20 cellular contexts compared by ENCODE assay signal in the genomic region with DNA sequence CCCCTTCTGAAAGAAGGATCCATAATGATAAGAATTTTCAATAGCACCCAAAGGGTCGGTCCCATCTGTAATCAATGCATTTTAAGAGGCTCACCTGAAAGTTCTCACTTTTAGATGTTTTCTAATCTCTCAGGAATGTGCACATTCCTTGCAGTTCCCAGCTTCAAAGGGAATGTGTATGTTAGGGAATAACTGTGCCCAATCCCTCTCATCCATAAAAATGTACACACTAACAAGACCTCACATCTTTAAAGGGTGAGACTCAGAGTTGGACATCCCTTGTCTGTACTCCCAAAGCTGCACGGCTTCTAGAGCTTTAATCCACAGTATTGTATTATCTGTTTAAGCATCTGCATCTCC. TPM values are rescaled to one million over a fixed set of nuclear protein-coding genes. Genes with fewer than 3 reads are reported as not detected.
DNase-seq lines count a peak whose midpoint lies in the region; ATAC-seq and TF ChIP-seq lines count a peak whose summit lies in the region.
"Had no signal": no experiment of that assay in that cellular context is flagged by ENCODE, and none has a peak within 500 bp of the region (broad histone marks: within the 10 kb centered on the region; RNA-seq: fewer than 3 reads in every experiment).

No MANE protein-coding gene starts in this region.

- H3K4me3 ChIP-seq in rectal smooth muscle tissue (ENCODE audit: low read length) (no peak overlapping the region), SJCRH30 (no peak overlapping the region)
- H3K4me3 ChIP-seq: adrenal gland, breast epithelium, skin epidermis had no signal

- H3K9ac ChIP-seq in rectal smooth muscle tissue (ENCODE audit: low read length): no peak overlapping the region

- H3K9me3 ChIP-seq in SJCRH30 (replicated peaks): no peaks in the 10 kb centered on the region
- H3K9me3 ChIP-seq: adrenal gland, breast epithelium, neutrophil had no signal

- H3K27me3 ChIP-seq in rectal smooth muscle tissue (ENCODE audit: control insufficient read depth, insufficient read depth, low read length) (no peaks in the 10 kb centered on the region), SJCRH30 (no peaks in the 10 kb centered on the region)
- H3K27me3 ChIP-seq: adrenal gland, breast epithelium had no signal

- DNase-seq in EH (ENCODE audit: low read depth) (peak; percentile 25), NCI-H226 (peak; percentile 47), cerebellar cortex (ENCODE audit: low spot score) (peak; percentile 17), head of caudate nucleus (no peak), GM13976 (ENCODE audit: low spot score) (no peak), SJCRH30 (no peak)
- DNase-seq: activated CD4-positive, alpha-beta T cell treated with anti-CD3 and anti-CD28 coated beads, Interleukin-2, amount 10 ng/mL, durations not matched to agents 7 days and 5 days; activated CD8-positive, alpha-beta memory T cell treated with anti-CD3 and anti-CD28 coated beads, Interleukin-2, amount 10 ng/mL, durations not matched to agents 7 days and 5 days; activated naive CD4-positive, alpha-beta T cell treated with Interleukin-2 at 50 U/mL for 16 hours; adrenal gland; KG1; NCI-H146; NK-92 treated with Interleukin-12 subunit alpha and Interleukin-12 subunit beta, amount 100 ng/mL, for 24 hours; WERI-Rb-1 had no signal

- intact Hi-C loops in head of caudate nucleus (cut with DNase I): no loop called here

- no peak for TF ChIP-seq CTCF in GM13976 (IDR thresholded peaks at IDR 0.05; ENCODE audit: borderline replicate concordance, control extremely low read depth, extremely low read depth, insufficient read depth, missing control alignments)

- peak overlapping the region; percentile 81 for H3K27ac ChIP-seq in rectal smooth muscle tissue (ENCODE audit: low read depth, low read length)
- no peak overlapping the region for H3K27ac ChIP-seq in SJCRH30
- H3K27ac ChIP-seq: adrenal gland, breast epithelium, C4-2B, neutrophil, WERI-Rb-1 had no signal

- in situ Hi-C loops in GM13976 (cut with MboI; ENCODE audit: low sequenced_read_pairs, unreplicated experiment): no loop called here

- no peaks in the 10 kb centered on the region for H3K36me3 ChIP-seq in rectal smooth muscle tissue (ENCODE audit: control insufficient read depth, insufficient read depth, low read length)
- H3K36me3 ChIP-seq in SJCRH30: no peaks in the 10 kb centered on the region
- H3K36me3 ChIP-seq: adrenal gland, breast epithelium, neutrophil, WERI-Rb-1 had no signal

- ATAC-seq in HG02610 (IDR thresholded peaks at IDR 0.05; ENCODE audit: unreplicated experiment): no peak
- ATAC-seq: activated CD8-positive, alpha-beta memory T cell treated with anti-CD3 and anti-CD28 coated beads, Interleukin-2, amount 10 ng/mL, durations not matched to agents 7 days and 5 days had no signal

- peaks cover 19% of the 10 kb centered on the region for H3K4me1 ChIP-seq in rectal smooth muscle tissue (ENCODE audit: control insufficient read depth, insufficient read depth, low read length)
- H3K4me1 ChIP-seq in SJCRH30: no peaks in the 10 kb centered on the region
- H3K4me1 ChIP-seq: breast epithelium had no signal

RNA-seq across cellular contexts. Expression of gene CCN1, which starts 9.4 kb away (rescaled TPM):
- 7.6 and 8.1 TPM in 2 replicates for total RNA-seq in SJCRH30 (2014; rRNA removed; shearing (Covaris generic))
- total RNA-seq: activated CD4-positive, alpha-beta T cell treated with anti-CD3 and anti-CD28 coated beads, Interleukin-2, amount 10 ng/mL, durations not matched to agents 7 days and 5 days; activated CD8-positive, alpha-beta memory T cell treated with anti-CD3 and anti-CD28 coated beads, Interleukin-2, amount 10 ng/mL, durations not matched to agents 7 days and 5 days had no signal

Comparison
In these comparisons a context has a peak if more than half of its experiments do, and no peak if none do; other contexts are left out.
1. DNase-seq: peak in EH (single experiment), NCI-H226 (single experiment) and cerebellar cortex (single experiment); none in head of caudate nucleus (0 of 42), GM13976 (single experiment) and SJCRH30 (0 of 2).